Comparison of ENCODE assay signal across 8 cellular contexts in genomic region chr14:80954771-80955299, GRCh38. TPM values are rescaled to one million over a fixed set of nuclear protein-coding genes. Genes with fewer than 3 reads are reported as not detected.
A peak's percentile ranks its signal among the peaks of the same experiment; 100 is the strongest.
DNase-seq lines count a peak whose midpoint lies in the region; ATAC-seq, FAIRE-seq and TF ChIP-seq lines count a peak whose summit lies in the region.

No MANE protein-coding gene starts in this region.

- no peaks in the 10 kb centered on the region for H3K27me3 ChIP-seq in DND-41 (ENCODE audit: insufficient read depth, low read length, poor library complexity)
- H3K27me3 ChIP-seq in endothelial cell of umbilical vein (ENCODE audit: control insufficient read depth in 2 of 2, insufficient read depth in 2 of 2, low read length in 2 of 2): peaks cover 25 to 58% of the 10 kb centered on the region in 2 experiments

- POLR2A ChIA-PET in endothelial cell of umbilical vein (lab: Charles Lee): no interaction called here

- peak; percentile 89 for FAIRE-seq in endothelial cell of umbilical vein (lab: Jason Lieb, UNC)

- peak overlapping the region; percentile 90 for H3K9ac ChIP-seq in DND-41 (ENCODE audit: low read depth, low read length)
- peak overlapping the region; percentile 33 for H3K9ac ChIP-seq in endothelial cell of umbilical vein (replicated peaks; ENCODE audit: extremely low read depth, insufficient read depth, low read length)

- DNase-seq in DND-41: peak; percentile 85
- peak; percentile 49 for DNase-seq in NCI-H774 (lab: John Stamatoyannopoulos, UW)
- DNase-seq in activated CD8-positive, alpha-beta memory T cell treated with anti-CD3 and anti-CD28 coated beads, Interleukin-2, amount 50 U/mL, for 24 hours (ENCODE audit: extremely low read depth): peak; percentile 39
- peak; percentile 80 for DNase-seq in endothelial cell of umbilical vein (ENCODE audit: low read depth, low spot score)
- DNase-seq in stimulated activated CD8-positive, alpha-beta memory T cell treated with anti-CD3 and anti-CD28 coated beads, Interleukin-12 subunit alpha, Interleukin-12 subunit beta, amount 100 ng/mL, for 1 hour (ENCODE audit: low read depth): peak; percentile 57

- ATAC-seq in DND-41 (ENCODE audit: insufficient read depth, low read depth) (peak; percentile 48), HG03520 (IDR thresholded peaks at IDR 0.05; ENCODE audit: unreplicated experiment) (peak; percentile 27), GM19467 (IDR thresholded peaks at IDR 0.05; ENCODE audit: unreplicated experiment) (no peak)

- H3K4me1 ChIP-seq in DND-41 (ENCODE audit: insufficient read depth, low read length) (peaks cover 47% of the 10 kb centered on the region), endothelial cell of umbilical vein (ENCODE audit: control insufficient read depth, extremely low read depth, insufficient read depth, low read length) (peaks cover 4% of the 10 kb centered on the region), mesodermal cell (ENCODE audit: control insufficient read depth, insufficient read depth, low read length, poor library complexity, severe bottlenecking) (no peaks in the 10 kb centered on the region)

- H3K27ac ChIP-seq in DND-41 (ENCODE audit: low read length): peak overlapping the region; percentile 98
- H3K27ac ChIP-seq in endothelial cell of umbilical vein (ENCODE audit: insufficient read depth, low read depth, low read length): no peak overlapping the region
- H3K27ac ChIP-seq in mesodermal cell (ENCODE audit: low read depth, low read length, severe bottlenecking): no peak overlapping the region

- intact Hi-C loops in endothelial cell of umbilical vein (cut with micrococcal nuclease): loop anchor here (1.0 kb wide), 6 partner anchors 13 to 509 kb away; no protein-coding TSS in a partner anchor

- H3K4me3 ChIP-seq in DND-41 (ENCODE audit: low read depth in 1 of 2, low read length in 2 of 2) (peak overlapping the region; percentile 66 to 87; a peak in 3 of 4 replicates), endothelial cell of umbilical vein (replicated peaks in 1 of 3; ENCODE audit: insufficient read depth in 1 of 3, low read depth in 1 of 3, low read length in 3 of 3) (peak overlapping the region; percentile 5 to 51 (median 14)), mesodermal cell (ENCODE audit: extremely low read depth, insufficient read depth, low read length, poor library complexity, severe bottlenecking) (peak overlapping the region; percentile 44)

- CTCF ChIA-PET in endothelial cell of umbilical vein (lab: Charles Lee): interaction anchor here (0.6 to 7.8 kb wide), 12 partner anchors 11 to 899 kb away, joined by 3 to 99 read pairs (median 4); no protein-coding TSS in a partner anchor

- H3K36me3 ChIP-seq in DND-41 (ENCODE audit: insufficient read depth, low read length): peaks cover 9% of the 10 kb centered on the region
- no peaks in the 10 kb centered on the region for H3K36me3 ChIP-seq in endothelial cell of umbilical vein (ENCODE audit: control insufficient read depth in 2 of 2, extremely low read depth in 1 of 2, insufficient read depth in 2 of 2, low read length in 2 of 2)
- no peaks in the 10 kb centered on the region for H3K36me3 ChIP-seq in mesodermal cell (ENCODE audit: control insufficient read depth, insufficient read depth, low read length)

- TF ChIP-seq CTCF in DND-41 (IDR thresholded peaks at IDR 0.05; ENCODE audit: borderline replicate concordance, extremely low read depth, low read length, poor library complexity, severe bottlenecking): peak; percentile 89
- TF ChIP-seq CTCF in endothelial cell of umbilical vein (IDR thresholded peaks at IDR 0.05; ENCODE audit: extremely low read depth in 1 of 2, insufficient read depth in 1 of 2, low read depth in 1 of 2, low read length in 2 of 2): peak; percentile 70

- H3K79me2 ChIP-seq in DND-41 (ENCODE audit: insufficient read depth, low read length): peaks cover 71% of the 10 kb centered on the region
- no peaks in the 10 kb centered on the region for H3K79me2 ChIP-seq in endothelial cell of umbilical vein (ENCODE audit: control insufficient read depth, insufficient read depth, low read length)

- TF ChIP-seq POLR2A in endothelial cell of umbilical vein (IDR thresholded peaks at IDR 0.05; ENCODE audit: low read depth, low read length): no peak

- H3K4me2 ChIP-seq in DND-41 (ENCODE audit: insufficient read depth, low read length): peak overlapping the region; percentile 80
- H3K4me2 ChIP-seq in endothelial cell of umbilical vein (ENCODE audit: insufficient read depth, low read length): peak overlapping the region; percentile 68

- H4K20me1 ChIP-seq in DND-41 (ENCODE audit: insufficient read depth, low read length): no peaks in the 10 kb centered on the region
- no peaks in the 10 kb centered on the region for H4K20me1 ChIP-seq in endothelial cell of umbilical vein (replicated peaks; ENCODE audit: control insufficient read depth, extremely low read depth, insufficient read depth, low read length)

- H3K9me1 ChIP-seq in endothelial cell of umbilical vein (replicated peaks; ENCODE audit: control insufficient read depth, extremely low read depth, insufficient read depth, low read length): no peaks in the 10 kb centered on the region

- dilution Hi-C loops in endothelial cell of umbilical vein (cut with MboI; ENCODE audit: extremely low pct_ligation_motif_present, low sequenced_read_pairs): no loop called here

- H2AFZ ChIP-seq in DND-41 (ENCODE audit: low read depth, low read length): peak overlapping the region; percentile 85
- peak overlapping the region; percentile 99 for H2AFZ ChIP-seq in endothelial cell of umbilical vein (ENCODE audit: low read depth, low read length)

- BruUV-seq in endothelial cell of umbilical vein (replicated peaks; lab: Mats Ljungman, UMichigan): no TSS peak

- H3K9me3 ChIP-seq in DND-41 (ENCODE audit: insufficient read depth, low read length, severe bottlenecking) (no peaks in the 10 kb centered on the region), endothelial cell of umbilical vein (replicated peaks; ENCODE audit: control insufficient read depth, insufficient read depth, low read length) (no peaks in the 10 kb centered on the region), mesodermal cell (ENCODE audit: control insufficient read depth, low read length) (no peaks in the 10 kb centered on the region)

- 0% methylated on average over 20 to 27 of the region's 28 CpGs for WGBS in mesodermal cell (ENCODE audit: insufficient coverage in 2 of 2), 2 experiments

TF ChIP-seq in endothelial cell of umbilical vein, 7 proteins besides CTCF, POLR2A, EP300 and RAD21:
- TF ChIP-seq EZH2 (IDR thresholded peaks at IDR 0.05; ENCODE audit: borderline replicate concordance, low read depth, low read length, severe bottlenecking) (no peak), MYC (IDR thresholded peaks at IDR 0.05; ENCODE audit: low read depth, low read length) (no peak), JUN (IDR thresholded peaks at IDR 0.05; ENCODE audit: borderline replicate concordance, insufficient read depth, insufficient read length, low read depth) (no peak), POLR2AphosphoS5 (IDR thresholded peaks at IDR 0.05; ENCODE audit: insufficient read depth, low read depth, low read length) (no peak), MAX (IDR thresholded peaks at IDR 0.05; ENCODE audit: insufficient read depth, insufficient read length) (no peak), FOS (IDR thresholded peaks at IDR 0.05; ENCODE audit: borderline replicate concordance, insufficient read depth, low read length) (no peak), GATA2 (IDR thresholded peaks at IDR 0.05; ENCODE audit: insufficient read depth, insufficient read length, low read depth, low read length) (no peak)

RNA-seq across cellular contexts. Expression of gene TSHR, which starts 0.6 kb away (rescaled TPM):
- not detected in 2 replicates for total RNA-seq in endothelial cell of umbilical vein
- polyA plus RNA-seq in endothelial cell of umbilical vein: not detected in 2 replicates
- polyA plus RNA-seq in endothelial cell of umbilical vein (2011; cell fraction: cytosol; rRNA removed): not detected in 2 replicates
- polyA plus RNA-seq in endothelial cell of umbilical vein (2011; cell fraction: nucleus; rRNA removed): not detected in 2 replicates
- not detected in 2 replicates for polyA plus RNA-seq in endothelial cell of umbilical vein (2012)
- not detected in 2 replicates for polyA minus RNA-seq in endothelial cell of umbilical vein
- polyA minus RNA-seq in endothelial cell of umbilical vein (2011; cell fraction: cytosol; rRNA and poly(A)+ RNA removed): not detected
- not detected in 2 replicates for polyA minus RNA-seq in endothelial cell of umbilical vein (2011; cell fraction: nucleus; rRNA and poly(A)+ RNA removed)
- not detected for polyA plus RNA-seq in mesodermal cell (2013, experiment 1 of 2)
- not detected for polyA plus RNA-seq in mesodermal cell (2013, experiment 2 of 2)

RNA-seq across cellular contexts. Expression of gene CEP128, which starts 13.3 kb away (rescaled TPM):
- 22.9 and 23.7 TPM in 2 replicates for total RNA-seq in endothelial cell of umbilical vein
- 0.72 and 0.91 TPM in 2 replicates for polyA plus RNA-seq in endothelial cell of umbilical vein
- polyA plus RNA-seq in endothelial cell of umbilical vein (2011; cell fraction: cytosol; rRNA removed): 2.1 TPM in 2 replicates
- polyA plus RNA-seq in endothelial cell of umbilical vein (2011; cell fraction: nucleus; rRNA removed): 8.8 and 11.2 TPM in 2 replicates
- polyA plus RNA-seq in endothelial cell of umbilical vein (2012): 2.2 and 4.9 TPM in 2 replicates
- polyA minus RNA-seq in endothelial cell of umbilical vein: 9.0 and 10.8 TPM in 2 replicates
- polyA minus RNA-seq in endothelial cell of umbilical vein (2011; cell fraction: cytosol; rRNA and poly(A)+ RNA removed): 3.8 TPM
- 38.6 and 50.5 TPM in 2 replicates for polyA minus RNA-seq in endothelial cell of umbilical vein (2011; cell fraction: nucleus; rRNA and poly(A)+ RNA removed)
- polyA plus RNA-seq in mesodermal cell (2013, experiment 1 of 2): 5.9 TPM
- 7.8 TPM for polyA plus RNA-seq in mesodermal cell (2013, experiment 2 of 2)

Comparison
In these comparisons a context has a peak if more than half of its experiments do, and no peak if none do; other contexts are left out.
1. H3K4me3 ChIP-seq: peak in every context shown above with its lines; median percentile 76 in DND-41; 44 in mesodermal cell; 14 in endothelial cell of umbilical vein.